10 cellular contexts compared by ENCODE assay signal in the genomic region with DNA sequence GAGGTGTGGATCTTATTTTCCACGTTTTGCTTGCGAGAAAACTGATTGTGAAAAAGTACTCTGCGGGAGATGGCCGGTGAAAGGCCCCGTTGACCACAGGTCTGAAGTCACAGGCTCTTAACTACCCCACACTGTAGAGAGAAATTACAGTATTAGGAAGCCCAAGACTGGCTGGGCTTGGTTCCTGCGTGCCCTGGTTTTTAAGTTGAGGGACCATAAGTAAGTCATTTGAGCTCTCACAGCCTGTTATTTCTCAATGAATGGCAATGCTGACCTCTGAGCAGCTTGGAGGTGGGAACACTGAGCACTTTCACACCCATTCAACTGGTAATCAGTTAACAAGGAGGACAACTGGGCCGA. TPM values are rescaled to one million over a fixed set of nuclear protein-coding genes. Genes with fewer than 3 reads are reported as not detected.
DNase-seq lines count a peak whose midpoint lies in the region; ATAC-seq and TF ChIP-seq lines count a peak whose summit lies in the region.
"Had no signal": no experiment of that assay in that cellular context is flagged by ENCODE, and none has a peak within 500 bp of the region (broad histone marks: within the 10 kb centered on the region; RNA-seq: fewer than 3 reads in every experiment).

No MANE protein-coding gene starts in this region.

- WGBS in gastroesophageal sphincter (ENCODE audit: low coverage in 1 of 2), 2 donors, result 0 to 50% methylated on average over 1 to 3 of the region's 7 CpGs

- POLR2A ChIA-PET in activated CD4-positive, alpha-beta T cell treated with anti-CD3 and anti-CD28 coated beads for 36 hours (lab: Charles Lee), result no interaction called here
- POLR2A ChIA-PET in Panc1 (lab: Charles Lee), result no interaction called here

- no peak overlapping the region for H3K27ac Mint-ChIP-seq in activated CD4-positive, alpha-beta T cell treated with anti-CD3 and anti-CD28 coated beads for 36 hours

- in situ Hi-C loops in Panc1 (cut with HindIII; ENCODE audit: low pct_unique_long_range_greater_than_20kb, low sequenced_read_pairs), result no loop called here

- H3K36me3 Mint-ChIP-seq in activated CD4-positive, alpha-beta T cell treated with anti-CD3 and anti-CD28 coated beads for 36 hours (ENCODE audit: low read depth), result no peaks in the 10 kb centered on the region

- H3K9ac ChIP-seq in subcutaneous abdominal adipose tissue (ENCODE audit: low read length in 5 of 5), result peak overlapping the region in 1 of 5 donors; percentile 31

- H3K4me3 ChIP-seq in Panc1 (ENCODE audit: low read depth in 2 of 2, low read length in 2 of 2) (peak overlapping the region; percentile 43 to 61), gastroesophageal sphincter (peak overlapping the region; percentile 30 to 60), subcutaneous abdominal adipose tissue (ENCODE audit: low read depth in 1 of 5, low read length in 5 of 5) (peak overlapping the region in 3 of 5 donors; percentile 31 to 69 (median 66))

- no peaks in the 10 kb centered on the region for H3K9me3 Mint-ChIP-seq in activated CD4-positive, alpha-beta T cell treated with anti-CD3 and anti-CD28 coated beads for 36 hours (ENCODE audit: low read depth)

- H3K27ac ChIP-seq in Panc1 (ENCODE audit: low read length) (no peak overlapping the region), gastroesophageal sphincter (peak overlapping the region in 2 of 4 donors; percentile 62 to 66), subcutaneous abdominal adipose tissue (ENCODE audit: low read depth, low read length) (no peak overlapping the region)
- H3K27ac ChIP-seq: C4-2B, VCaP had no signal

- no peaks in the 10 kb centered on the region for H3K9me3 ChIP-seq in Panc1 (ENCODE audit: control insufficient read depth, insufficient read depth, low read depth, low read length)
- no peaks in the 10 kb centered on the region for H3K9me3 ChIP-seq in gastroesophageal sphincter
- no peaks in the 10 kb centered on the region for H3K9me3 ChIP-seq in subcutaneous abdominal adipose tissue (ENCODE audit: control insufficient read depth in 5 of 5, low read length in 5 of 5)

- CTCF ChIA-PET in activated CD4-positive, alpha-beta T cell treated with anti-CD3 and anti-CD28 coated beads for 36 hours (lab: Charles Lee), result no interaction called here
- CTCF ChIA-PET in Panc1 (lab: Charles Lee), result no interaction called here

- peaks cover 3% of the 10 kb centered on the region for H3K36me3 ChIP-seq in Panc1 (ENCODE audit: control insufficient read depth, insufficient read depth, low read length)
- no peaks in the 10 kb centered on the region for H3K36me3 ChIP-seq in gastroesophageal sphincter
- no peaks in the 10 kb centered on the region for H3K36me3 ChIP-seq in subcutaneous abdominal adipose tissue (ENCODE audit: control insufficient read depth in 5 of 5, insufficient read depth in 5 of 5, low read length in 5 of 5)

- TF ChIP-seq POLR2A in gastroesophageal sphincter (IDR thresholded peaks at IDR 0.05), result no peak

- H3K4me3 Mint-ChIP-seq in activated CD4-positive, alpha-beta T cell treated with anti-CD3 and anti-CD28 coated beads for 36 hours, result peak overlapping the region; percentile 71

- no peak for ATAC-seq in activated CD4-positive, alpha-beta T cell treated with anti-CD3 and anti-CD28 coated beads for 36 hours
- ATAC-seq in Panc1 (peak; percentile 73), gastroesophageal sphincter (peak; percentile 30), HG03469 (IDR thresholded peaks at IDR 0.05; ENCODE audit: unreplicated experiment) (no peak)

- TF ChIP-seq CTCF in Panc1 (IDR thresholded peaks at IDR 0.05), result no peak
- TF ChIP-seq CTCF in gastroesophageal sphincter (IDR thresholded peaks at IDR 0.05), result no peak

- peaks cover 53% of the 10 kb centered on the region for H3K4me1 Mint-ChIP-seq in activated CD4-positive, alpha-beta T cell treated with anti-CD3 and anti-CD28 coated beads for 36 hours

- H3K4me1 ChIP-seq in Panc1 (ENCODE audit: control insufficient read depth, insufficient read depth, low read length), result no peaks in the 10 kb centered on the region
- peaks cover 0 to 28% (median 0%) of the 10 kb centered on the region in 3 donors for H3K4me1 ChIP-seq in gastroesophageal sphincter
- H3K4me1 ChIP-seq in subcutaneous abdominal adipose tissue (ENCODE audit: control insufficient read depth in 5 of 5, insufficient read depth in 5 of 5, low read length in 5 of 5), result peaks cover 6 to 36% (median 28%) of the 10 kb centered on the region in 5 donors

- H3K27me3 Mint-ChIP-seq in activated CD4-positive, alpha-beta T cell treated with anti-CD3 and anti-CD28 coated beads for 36 hours, result peaks cover 16% of the 10 kb centered on the region

- intact Hi-C loops in activated CD4-positive, alpha-beta T cell treated with anti-CD3 and anti-CD28 coated beads for 36 hours (cut with DNase I, micrococcal nuclease), result loop anchor here in 1 of 2 experiments (5.0 to 10.0 kb wide), 3 partner anchors 127 to 1371 kb away; partner anchors contain the start of gene PRSS23
- intact Hi-C loops in Panc1 (cut with micrococcal nuclease; ENCODE audit: unreplicated experiment), result no loop called here

- H3K27me3 ChIP-seq in Panc1 (ENCODE audit: control insufficient read depth, insufficient read depth, low read length) (peaks cover 3% of the 10 kb centered on the region), gastroesophageal sphincter (no peaks in the 10 kb centered on the region), subcutaneous abdominal adipose tissue (ENCODE audit: control insufficient read depth in 5 of 5, insufficient read depth in 4 of 5, low read length in 5 of 5) (no peaks in the 10 kb centered on the region)

- BruUV-seq in Panc1 (replicated peaks; lab: Mats Ljungman, UMichigan), result no TSS peak

- no peak for TF ChIP-seq EP300 in gastroesophageal sphincter (IDR thresholded peaks at IDR 0.05)

- no peak for DNase-seq in activated CD4-positive, alpha-beta T cell treated with anti-CD3 and anti-CD28 coated beads for 36 hours
- no peak for DNase-seq in activated CD4-positive, alpha-beta T cell treated with anti-CD3 and anti-CD28 coated beads for 4 hours
- DNase-seq in Panc1 (ENCODE audit: low read depth, low spot score), result no peak
- no peak for DNase-seq in NAMALWA (ENCODE audit: low spot score)
- no peak for DNase-seq in islet precursor cell

RNA-seq across cellular contexts. Expression of gene RAB38, which starts 0.4 kb away (rescaled TPM):
- 1 to 10 TPM; 2.9 to 3.1 TPM for total RNA-seq in activated CD4-positive, alpha-beta T cell treated with anti-CD3 and anti-CD28 coated beads for 36 hours
- total RNA-seq in Panc1 (2021; ENCODE audit: unreplicated experiment) (0.15 TPM), gastroesophageal sphincter (1 to 10 TPM in 3 of 4 donors, not detected in 1; 1.2 to 4.6 (median 1.6) TPM)
- polyA plus RNA-seq in Panc1 (2012; ENCODE audit: insufficient read length), result 0.30 TPM

Comparison
In these comparisons a context has a peak if more than half of its experiments do, and no peak if none do; other contexts are left out.
1. ATAC-seq: peak in Panc1 (single experiment) and gastroesophageal sphincter (single experiment); none in activated CD4-positive, alpha-beta T cell treated with anti-CD3 and anti-CD28 coated beads for 36 hours (single experiment) and HG03469 (single experiment).
2. Peak in every context shown above with its lines, with median percentiles within 50 percentile points of each other: H3K4me3 ChIP-seq.